27 cellular contexts compared by ENCODE assay signal in genomic region chr2:652881-653480, GRCh38. TPM values are rescaled to one million over a fixed set of nuclear protein-coding genes. Genes with fewer than 3 reads are reported as not detected.
DNase-seq lines count a peak whose midpoint lies in the region; ATAC-seq and TF ChIP-seq lines count a peak whose summit lies in the region.
"Had no signal": no experiment of that assay in that cellular context is flagged by ENCODE, and none has a peak within 500 bp of the region (broad histone marks: within the 10 kb centered on the region; RNA-seq: fewer than 3 reads in every experiment).

No MANE protein-coding gene starts in this region.

- no peak overlapping the region for H3K27ac ChIP-seq in esophagus squamous epithelium
- H3K27ac ChIP-seq: HL-60, RWPE1 had no signal

- no peak overlapping the region for H3K4me3 Mint-ChIP-seq in activated naive CD8-positive, alpha-beta T cell treated with anti-CD3 and anti-CD28 coated beads, Interleukin-2, amount 10 ng/mL, durations not matched to agents 7 days and 5 days
- no peak overlapping the region for H3K4me3 Mint-ChIP-seq in activated naive CD8-positive, alpha-beta T cell treated with anti-CD3 and anti-CD28 coated beads for 36 hours
- H3K4me3 Mint-ChIP-seq in progenitor cell of endocrine pancreas (ENCODE audit: low read depth): no peak overlapping the region
- H3K4me3 Mint-ChIP-seq: CD8-positive, alpha-beta T cell; HFFc6 had no signal

- no peaks in the 10 kb centered on the region for H3K36me3 Mint-ChIP-seq in activated naive CD8-positive, alpha-beta T cell treated with anti-CD3 and anti-CD28 coated beads, Interleukin-2, amount 10 ng/mL, durations not matched to agents 7 days and 5 days
- no peaks in the 10 kb centered on the region for H3K36me3 Mint-ChIP-seq in activated naive CD8-positive, alpha-beta T cell treated with anti-CD3 and anti-CD28 coated beads for 36 hours
- H3K36me3 Mint-ChIP-seq in progenitor cell of endocrine pancreas (ENCODE audit: insufficient read depth): no peaks in the 10 kb centered on the region
- H3K36me3 Mint-ChIP-seq: CD8-positive, alpha-beta T cell had no signal

- peaks cover 0 to 16% (median 0%) of the 10 kb centered on the region in 4 donors for H3K27me3 ChIP-seq in esophagus squamous epithelium

- 77 to 86% methylated on average over 6 of the region's 6 CpGs for WGBS in esophagus squamous epithelium, 2 donors

- no peaks in the 10 kb centered on the region for H3K27me3 Mint-ChIP-seq in activated naive CD8-positive, alpha-beta T cell treated with anti-CD3 and anti-CD28 coated beads, Interleukin-2, amount 10 ng/mL, durations not matched to agents 7 days and 5 days
- no peaks in the 10 kb centered on the region for H3K27me3 Mint-ChIP-seq in activated naive CD8-positive, alpha-beta T cell treated with anti-CD3 and anti-CD28 coated beads for 36 hours
- peaks cover 3% of the 10 kb centered on the region for H3K27me3 Mint-ChIP-seq in progenitor cell of endocrine pancreas

- H3K4me1 ChIP-seq in esophagus squamous epithelium: no peaks in the 10 kb centered on the region

- DNase-seq in activated naive CD8-positive, alpha-beta T cell treated with anti-CD3 and anti-CD28 coated beads, Interleukin-2, amount 10 ng/mL, durations not matched to agents 7 days and 5 days: no peak
- DNase-seq in activated naive CD8-positive, alpha-beta T cell treated with anti-CD3 and anti-CD28 coated beads for 36 hours: no peak
- DNase-seq in Jurkat, Clone E6-1 (ENCODE audit: low read depth, low spot score): peak; percentile 71
- peak; percentile 3 for DNase-seq in ecto neural progenitor cell (ENCODE audit: low spot score)
- peak; percentile 1 for DNase-seq in progenitor cell of endocrine pancreas (ENCODE audit: low spot score, unreplicated experiment)
- no peak for DNase-seq in A172 (ENCODE audit: low spot score)
- DNase-seq in esophagus squamous epithelium (lab: John Stamatoyannopoulos, UW): no peak
- DNase-seq: ACHN; C1 segment of cervical spinal cord; Calu3; CD8-positive, alpha-beta T cell; GDM1; HFFc6; KBM-7; NCI-H1092 treated with DMSO at 0.1 percent for 48 hours; NCI-H146; NCI-H2029; NCI-H345; NCI-H524; NCI-H774; NK-92 treated with Interleukin-12 subunit alpha and Interleukin-12 subunit beta, amount 100 ng/mL, for 24 hours; SIG-M5; SK-N-SH had no signal

- H3K4me3 ChIP-seq in Jurkat, Clone E6-1 (ENCODE audit: low read length): no peak overlapping the region
- H3K4me3 ChIP-seq in esophagus squamous epithelium: no peak overlapping the region

- TF ChIP-seq CTCF in progenitor cell of endocrine pancreas (IDR thresholded peaks at IDR 0.05; ENCODE audit: unreplicated experiment): no peak
- TF ChIP-seq CTCF in esophagus squamous epithelium (IDR thresholded peaks at IDR 0.05): no peak

- no peaks in the 10 kb centered on the region for H3K36me3 ChIP-seq in esophagus squamous epithelium

- peaks cover 24% of the 10 kb centered on the region for H3K4me1 Mint-ChIP-seq in activated naive CD8-positive, alpha-beta T cell treated with anti-CD3 and anti-CD28 coated beads, Interleukin-2, amount 10 ng/mL, durations not matched to agents 7 days and 5 days
- H3K4me1 Mint-ChIP-seq in activated naive CD8-positive, alpha-beta T cell treated with anti-CD3 and anti-CD28 coated beads for 36 hours: peaks cover 25% of the 10 kb centered on the region
- peaks cover 9% of the 10 kb centered on the region for H3K4me1 Mint-ChIP-seq in progenitor cell of endocrine pancreas (ENCODE audit: low read depth)

- no peak overlapping the region for H3K27ac Mint-ChIP-seq in activated naive CD8-positive, alpha-beta T cell treated with anti-CD3 and anti-CD28 coated beads, Interleukin-2, amount 10 ng/mL, durations not matched to agents 7 days and 5 days
- H3K27ac Mint-ChIP-seq in activated naive CD8-positive, alpha-beta T cell treated with anti-CD3 and anti-CD28 coated beads for 36 hours: no peak overlapping the region
- H3K27ac Mint-ChIP-seq in progenitor cell of endocrine pancreas: no peak overlapping the region
- H3K27ac Mint-ChIP-seq: CD8-positive, alpha-beta T cell; HFFc6 had no signal

- H3K9me3 ChIP-seq in esophagus squamous epithelium: peaks cover 0 to 5% (median 0%) of the 10 kb centered on the region in 3 donors
- H3K9me3 ChIP-seq: SK-N-SH had no signal

- TF ChIP-seq POLR2A in esophagus squamous epithelium (IDR thresholded peaks at IDR 0.05): no peak

- intact Hi-C loops in esophagus squamous epithelium (cut with DNase I): no loop called here

- H3K9me3 Mint-ChIP-seq in activated naive CD8-positive, alpha-beta T cell treated with anti-CD3 and anti-CD28 coated beads, Interleukin-2, amount 10 ng/mL, durations not matched to agents 7 days and 5 days: no peaks in the 10 kb centered on the region
- H3K9me3 Mint-ChIP-seq in activated naive CD8-positive, alpha-beta T cell treated with anti-CD3 and anti-CD28 coated beads for 36 hours: no peaks in the 10 kb centered on the region
- no peaks in the 10 kb centered on the region for H3K9me3 Mint-ChIP-seq in progenitor cell of endocrine pancreas (ENCODE audit: low read depth)
- H3K9me3 Mint-ChIP-seq: CD8-positive, alpha-beta T cell; HFFc6 had no signal

- peak; percentile 68 for ATAC-seq in activated naive CD8-positive, alpha-beta T cell treated with anti-CD3 and anti-CD28 coated beads, Interleukin-2, amount 10 ng/mL, durations not matched to agents 7 days and 5 days (ENCODE audit: low read depth)
- no peak for ATAC-seq in HG02840 (IDR thresholded peaks at IDR 0.05; ENCODE audit: low FRiP score, unreplicated experiment)
- ATAC-seq: CD8-positive, alpha-beta T cell; HepG2 had no signal

- POLR2A ChIA-PET in activated naive CD8-positive, alpha-beta T cell treated with anti-CD3 and anti-CD28 coated beads, Interleukin-2, amount 10 ng/mL, durations not matched to agents 7 days and 5 days (lab: Charles Lee): interaction anchor here (1.3 kb wide), 1 partner anchor 24 kb away, joined by 5 read pairs; the partner anchor contains the start of gene TMEM18

RNA-seq across cellular contexts. Expression of gene TMEM18, which starts 24.2 kb away (rescaled TPM):
- total RNA-seq in activated naive CD8-positive, alpha-beta T cell treated with anti-CD3 and anti-CD28 coated beads, Interleukin-2, amount 10 ng/mL, durations not matched to agents 7 days and 5 days: 10 to 100 TPM; 30.4 to 31.3 TPM
- 10 to 100 TPM; 32.6 to 34.5 TPM for total RNA-seq in activated naive CD8-positive, alpha-beta T cell treated with anti-CD3 and anti-CD28 coated beads for 36 hours
- polyA plus RNA-seq in Jurkat, Clone E6-1 (2012; ENCODE audit: insufficient read depth, insufficient read length): 110 TPM
- total RNA-seq in progenitor cell of endocrine pancreas: 19.3 and 24.8 TPM in 2 replicates
- total RNA-seq in A172 (2014; rRNA removed; shearing (Covaris generic)): 32.6 and 75.0 TPM in 2 replicates
- 10 to 100 TPM in 3 of 4 donors, 1 to 10 TPM in 1; 7.3 to 23.7 (median 17.8) TPM for total RNA-seq in esophagus squamous epithelium

Comparison
In these comparisons a context has a peak if more than half of its experiments do, and no peak if none do; other contexts are left out.
1. DNase-seq: peak in Jurkat, Clone E6-1 (single experiment), ecto neural progenitor cell (single experiment) and progenitor cell of endocrine pancreas (single experiment); none in activated naive CD8-positive, alpha-beta T cell treated with anti-CD3 and anti-CD28 coated beads, Interleukin-2, amount 10 ng/mL, durations not matched to agents 7 days and 5 days (single experiment), activated naive CD8-positive, alpha-beta T cell treated with anti-CD3 and anti-CD28 coated beads for 36 hours (single experiment), A172 (single experiment) and esophagus squamous epithelium (single experiment).